Comparison of ENCODE assay signal across 20 cellular contexts in the genomic region with DNA sequence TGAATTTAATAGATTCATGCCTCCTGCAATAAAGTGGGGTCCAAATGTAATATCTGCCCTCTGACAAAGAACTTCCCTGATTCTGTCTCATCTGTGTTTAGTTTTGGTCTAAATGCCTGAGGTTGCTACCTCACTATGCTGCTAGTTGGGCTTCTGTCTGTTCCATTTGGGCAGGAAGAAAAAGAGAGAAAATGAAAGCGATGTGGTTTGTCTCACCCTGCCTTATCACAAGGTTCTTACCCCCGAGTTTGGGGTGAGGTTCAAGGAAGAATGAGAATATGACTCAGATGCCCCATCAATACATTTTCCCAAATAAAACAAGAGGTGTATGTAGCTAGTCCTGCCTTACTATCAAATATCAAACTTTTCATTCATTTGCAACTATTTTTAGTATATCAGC.
DNase-seq lines count a peak whose midpoint lies in the region; ATAC-seq and TF ChIP-seq lines count a peak whose summit lies in the region.
"Had no signal": no experiment of that assay in that cellular context is flagged by ENCODE, and none has a peak within 500 bp of the region (broad histone marks: within the 10 kb centered on the region; RNA-seq: fewer than 3 reads in every experiment).

No MANE protein-coding gene starts in this region.

- no peaks in the 10 kb centered on the region for H3K9me2 ChIP-seq in HCT116 (ENCODE audit: insufficient read depth)

- peaks cover 74 to 87% of the 10 kb centered on the region in 2 experiments for H3K4me1 ChIP-seq in HCT116 (ENCODE audit: control insufficient read depth in 1 of 2, insufficient read depth in 2 of 2, low read length in 2 of 2)
- H3K4me1 ChIP-seq in naive thymus-derived CD4-positive, alpha-beta T cell (ENCODE audit: control insufficient read depth in 2 of 2, insufficient read depth in 2 of 2, low read length in 2 of 2): peaks cover 0 to 8% of the 10 kb centered on the region in 2 donors
- H3K4me1 ChIP-seq: psoas muscle had no signal

- no peak overlapping the region for H3K27ac Mint-ChIP-seq in activated T-cell treated with anti-CD3 and anti-CD28 coated beads, Interleukin-2, amount 50 U/mL, for 72 hours
- H3K27ac Mint-ChIP-seq in activated T-helper 17 cell treated with anti-CD3 and anti-CD28 coated beads, Interleukin-2, amount 50 U/mL, for 72 hours: no peak overlapping the region
- H3K27ac Mint-ChIP-seq in naive thymus-derived CD4-positive, alpha-beta T cell: peak overlapping the region in 5 of 9 donors; percentile 6 to 56 (median 12)
- H3K27ac Mint-ChIP-seq: activated T-helper 2 cell treated with anti-CD3 and anti-CD28 coated beads, Interferon-gamma antibody, Interleukin-2, Interleukin-4, amounts not matched to agents 10 μg/mL and 5 μg/mL and 100 μg/mL, durations not matched to agents 14 hours and 24 hours and 36 hours had no signal

- peak overlapping the region; percentile 53 for H3K9ac ChIP-seq in HCT116 (ENCODE audit: low read length)

- peaks cover 22% of the 10 kb centered on the region for H3K27me3 Mint-ChIP-seq in activated T-cell treated with anti-CD3 and anti-CD28 coated beads, Interleukin-2, amount 50 U/mL, for 72 hours (ENCODE audit: low read depth)
- peaks cover 5% of the 10 kb centered on the region for H3K27me3 Mint-ChIP-seq in activated T-helper 17 cell treated with anti-CD3 and anti-CD28 coated beads, Interleukin-2, amount 50 U/mL, for 72 hours
- no peaks in the 10 kb centered on the region for H3K27me3 Mint-ChIP-seq in naive thymus-derived CD4-positive, alpha-beta T cell

- peak overlapping the region; percentile 56 for H3K4me2 ChIP-seq in HCT116 (ENCODE audit: low read length)

- 0 out of 2 replicates have a peak, but pooled peaks have one; percentile 9 for TF ChIP-seq RAD21 in HCT116 (IDR thresholded peaks at IDR 0.05; ENCODE audit: low read depth)

- peaks cover 0 to 3% of the 10 kb centered on the region in 2 donors for H3K9me3 Mint-ChIP-seq in activated T-cell treated with anti-CD3 and anti-CD28 coated beads, Interleukin-2, amount 50 U/mL, for 72 hours
- H3K9me3 Mint-ChIP-seq in activated T-helper 17 cell treated with anti-CD3 and anti-CD28 coated beads, Interleukin-2, amount 50 U/mL, for 72 hours: no peaks in the 10 kb centered on the region
- no peaks in the 10 kb centered on the region for H3K9me3 Mint-ChIP-seq in naive thymus-derived CD4-positive, alpha-beta T cell
- H3K9me3 Mint-ChIP-seq: activated T-helper 2 cell treated with anti-CD3 and anti-CD28 coated beads, Interferon-gamma antibody, Interleukin-2, Interleukin-4, amounts not matched to agents 10 μg/mL and 5 μg/mL and 100 μg/mL, durations not matched to agents 14 hours and 24 hours and 36 hours had no signal

- H2AFZ ChIP-seq in HCT116 (ENCODE audit: low read depth, low read length, poor library complexity, severe bottlenecking): no peak overlapping the region

- H3K36me3 ChIP-seq in HCT116 (ENCODE audit: control insufficient read depth in 1 of 2, insufficient read depth in 2 of 2, low read length in 2 of 2): no peaks in the 10 kb centered on the region
- H3K36me3 ChIP-seq in naive thymus-derived CD4-positive, alpha-beta T cell (ENCODE audit: control insufficient read depth in 2 of 3, insufficient read depth in 3 of 3, low read length in 3 of 3): no peaks in the 10 kb centered on the region
- H3K36me3 ChIP-seq: thoracic aorta had no signal

- H3K9me3 ChIP-seq in HCT116 (ENCODE audit: control insufficient read depth in 1 of 2, insufficient read depth in 1 of 2, low read depth in 1 of 2, low read length in 2 of 2): no peaks in the 10 kb centered on the region
- no peaks in the 10 kb centered on the region for H3K9me3 ChIP-seq in naive thymus-derived CD4-positive, alpha-beta T cell (ENCODE audit: control insufficient read depth in 2 of 3, low read length in 3 of 3)
- H3K9me3 ChIP-seq: psoas muscle, thoracic aorta had no signal

- H3K27me3 ChIP-seq in HCT116 (ENCODE audit: insufficient read depth, low read length): no peaks in the 10 kb centered on the region
- H3K27me3 ChIP-seq in naive thymus-derived CD4-positive, alpha-beta T cell (ENCODE audit: control insufficient read depth in 2 of 2, insufficient read depth in 2 of 2, low read length in 2 of 2): peaks cover 0 to 4% of the 10 kb centered on the region in 2 donors
- H3K27me3 ChIP-seq: foreskin keratinocyte had no signal

- peak overlapping the region; percentile 4 to 26; a peak in 3 of 4 replicates for H3K4me3 ChIP-seq in HCT116 (replicated peaks in 1 of 2; ENCODE audit: low read depth in 1 of 2, low read length in 2 of 2)
- no peak overlapping the region for H3K4me3 ChIP-seq in naive thymus-derived CD4-positive, alpha-beta T cell (ENCODE audit: low read length)
- H3K4me3 ChIP-seq: psoas muscle, thoracic aorta had no signal

- peak; percentile 50 to 84 for ATAC-seq in activated T-cell treated with anti-CD3 and anti-CD28 coated beads, Interleukin-2, amount 50 U/mL, for 72 hours (replicated peaks in 1 of 2)
- ATAC-seq in HCT116: peak; percentile 33
- peak; percentile 91 for ATAC-seq in activated T-helper 17 cell treated with anti-CD3 and anti-CD28 coated beads, Interleukin-2, amount 50 U/mL, for 72 hours (replicated peaks)
- no peak for ATAC-seq in naive thymus-derived CD4-positive, alpha-beta T cell
- ATAC-seq in GM19397 (IDR thresholded peaks at IDR 0.05; ENCODE audit: unreplicated experiment): no peak
- no peak for ATAC-seq in GM19324 (IDR thresholded peaks at IDR 0.05; ENCODE audit: low FRiP score, unreplicated experiment)
- ATAC-seq: foreskin keratinocyte, psoas muscle, SK-N-SH treated with all-trans-retinoic acid at 6 μM for 48 hours had no signal

- RAD21 ChIA-PET in HCT116 (lab: Charles Lee; ENCODE audit: low non-redundant PET in 1 of 2, low total read pairs in 2 of 2, uncharacterized antibody in 2 of 2, unreplicated experiment in 2 of 2): no interaction called here

- TF ChIP-seq CTCF in HCT116 (IDR thresholded peaks at IDR 0.05 in 2 of 3, conservative IDR thresholded peaks at IDR 0.05 in 1 of 3; ENCODE audit: borderline replicate concordance in 1 of 3, insufficient read depth in 1 of 3, low read depth in 2 of 3, low read length in 2 of 3): no peak

- H3K27ac ChIP-seq in HCT116 (ENCODE audit: low read depth, low read length): peak overlapping the region; percentile 99
- H3K27ac ChIP-seq in naive thymus-derived CD4-positive, alpha-beta T cell (ENCODE audit: low read depth, low read length): no peak overlapping the region
- H3K27ac ChIP-seq: C4-2B, foreskin keratinocyte, psoas muscle, thoracic aorta had no signal

- intact Hi-C loops in HCT116 (cut with micrococcal nuclease): no loop called here
- intact Hi-C loops in naive thymus-derived CD4-positive, alpha-beta T cell (cut with micrococcal nuclease): loop anchor here (5.0 to 10.0 kb wide), 2 partner anchors 113 to 116 kb away; no protein-coding TSS in a partner anchor

- CTCF ChIA-PET in HCT116 (lab: Charles Lee): no interaction called here
- CTCF ChIA-PET in naive thymus-derived CD4-positive, alpha-beta T cell (lab: Charles Lee): no interaction called here

- no TSS peak for BruUV-seq in HCT116 (replicated peaks; lab: Mats Ljungman, UMichigan)

- H3K79me2 ChIP-seq in HCT116 (ENCODE audit: insufficient read depth, low read length): peaks cover 70% of the 10 kb centered on the region

- H4K20me1 ChIP-seq in HCT116 (ENCODE audit: insufficient read depth): no peaks in the 10 kb centered on the region

- POLR2A ChIA-PET in HCT116 (lab: Charles Lee): interaction anchor here (1.1 to 2.3 kb wide), 4 partner anchors 14 to 85 kb away, joined by 3 to 8 read pairs (median 3); no protein-coding TSS in a partner anchor
- POLR2A ChIA-PET in naive thymus-derived CD4-positive, alpha-beta T cell (lab: Charles Lee): no interaction called here

- peak in 1 of 2 donors; percentile 11 for DNase-seq in activated T-cell treated with anti-CD3 and anti-CD28 coated beads, Interleukin-2, amount 50 U/mL, for 72 hours
- no peak for DNase-seq in activated T-cell treated with anti-CD3 and anti-CD28 coated beads, Interleukin-2, amount 50 U/mL, for 48 hours
- DNase-seq in HCT116 (ENCODE audit: low read depth, low spot score) (no peak), NCI-H2029 treated with DMSO at 0.1 percent for 48 hours (lab: John Stamatoyannopoulos, UW) (no peak)
- peak in 4 of 9 donors; percentile 9 to 24 (median 17) for DNase-seq in naive thymus-derived CD4-positive, alpha-beta T cell
- DNase-seq: anterior cingulate cortex; central memory CD4-positive, alpha-beta T cell; DMS153; foreskin keratinocyte; hippocampal formation; NCI-H1417 treated with DMSO at 0.1 percent for 48 hours; NCI-H510A treated with DMSO at 0.1 percent for 48 hours; psoas muscle had no signal

- H3K4me1 Mint-ChIP-seq in activated T-cell treated with anti-CD3 and anti-CD28 coated beads, Interleukin-2, amount 50 U/mL, for 72 hours (ENCODE audit: low read depth): peaks cover 17% of the 10 kb centered on the region
- peaks cover 9% of the 10 kb centered on the region for H3K4me1 Mint-ChIP-seq in activated T-helper 17 cell treated with anti-CD3 and anti-CD28 coated beads, Interleukin-2, amount 50 U/mL, for 72 hours
- peaks cover 4 to 28% (median 18%) of the 10 kb centered on the region in 7 donors for H3K4me1 Mint-ChIP-seq in naive thymus-derived CD4-positive, alpha-beta T cell

- H3K4me3 Mint-ChIP-seq in activated T-cell treated with anti-CD3 and anti-CD28 coated beads, Interleukin-2, amount 50 U/mL, for 72 hours: peak overlapping the region; percentile 1 to 11
- H3K4me3 Mint-ChIP-seq in activated T-helper 17 cell treated with anti-CD3 and anti-CD28 coated beads, Interleukin-2, amount 50 U/mL, for 72 hours: no peak overlapping the region
- H3K4me3 Mint-ChIP-seq in naive thymus-derived CD4-positive, alpha-beta T cell: peak overlapping the region in 7 of 10 donors; percentile 1 to 53 (median 17)

- H3K36me3 Mint-ChIP-seq in activated T-cell treated with anti-CD3 and anti-CD28 coated beads, Interleukin-2, amount 50 U/mL, for 72 hours (ENCODE audit: insufficient read depth in 2 of 2): no peaks in the 10 kb centered on the region
- H3K36me3 Mint-ChIP-seq in activated T-helper 17 cell treated with anti-CD3 and anti-CD28 coated beads, Interleukin-2, amount 50 U/mL, for 72 hours (ENCODE audit: low read depth): no peaks in the 10 kb centered on the region
- H3K36me3 Mint-ChIP-seq in naive thymus-derived CD4-positive, alpha-beta T cell: no peaks in the 10 kb centered on the region

- TF ChIP-seq POLR2A in HCT116 (IDR thresholded peaks at IDR 0.05; ENCODE audit: borderline replicate concordance, extremely low read depth, insufficient read depth, insufficient read length): no peak

TF ChIP-seq in HCT116, 20 proteins besides CTCF, POLR2A, EP300 and RAD21:
- peak; percentile 42; the same call in 1 of the 2 replicates for TF ChIP-seq FOSL1 (IDR thresholded peaks at IDR 0.05; ENCODE audit: low read depth)
- no peak for TF ChIP-seq CBX3 (IDR thresholded peaks at IDR 0.05; ENCODE audit: low read depth)
- peak; percentile 64 for TF ChIP-seq SP1 (IDR thresholded peaks at IDR 0.05; ENCODE audit: low read depth)
- peak; percentile 28; the same call in 1 of the 2 replicates for TF ChIP-seq CEBPB (IDR thresholded peaks at IDR 0.05; ENCODE audit: low read depth)
- peak; percentile 47 for TF ChIP-seq JUND (IDR thresholded peaks at IDR 0.05)
- TF ChIP-seq POLR2AphosphoS5 (IDR thresholded peaks at IDR 0.05; ENCODE audit: low read depth, low read length): 0 out of 2 replicates have a peak, but pooled peaks have one; percentile 27

Comparison
In these comparisons a context has a peak if more than half of its experiments do, and no peak if none do; other contexts are left out.
1. ATAC-seq: peak in activated T-cell treated with anti-CD3 and anti-CD28 coated beads, Interleukin-2, amount 50 U/mL, for 72 hours (2 of 2), HCT116 (single experiment) and activated T-helper 17 cell treated with anti-CD3 and anti-CD28 coated beads, Interleukin-2, amount 50 U/mL, for 72 hours (single experiment); none in naive thymus-derived CD4-positive, alpha-beta T cell (single experiment), GM19397 (single experiment) and GM19324 (single experiment).
2. H3K27ac Mint-ChIP-seq: peak in naive thymus-derived CD4-positive, alpha-beta T cell (5 of 9); none in activated T-cell treated with anti-CD3 and anti-CD28 coated beads, Interleukin-2, amount 50 U/mL, for 72 hours (single experiment) and activated T-helper 17 cell treated with anti-CD3 and anti-CD28 coated beads, Interleukin-2, amount 50 U/mL, for 72 hours (single experiment).